Comparison of ENCODE assay signal across 8 cellular contexts in genomic region chr2:35973132-35973736, GRCh38.
DNase-seq lines count a peak whose midpoint lies in the region; ATAC-seq and TF ChIP-seq lines count a peak whose summit lies in the region.

No MANE protein-coding gene starts in this region.

- no peak for TF ChIP-seq EP300 in transverse colon (IDR thresholded peaks at IDR 0.05; ENCODE audit: low read depth)

- H3K4me3 Mint-ChIP-seq in immature natural killer cell: no peak overlapping the region

- TF ChIP-seq POLR2A in transverse colon (IDR thresholded peaks at IDR 0.05): no peak

- H3K4me1 ChIP-seq in transverse colon: no peaks in the 10 kb centered on the region

- in situ Hi-C loops in transverse colon (cut with MboI; ENCODE audit: low pct_ligation_motif_present in 1 of 4, low pct_unique_long_range_greater_than_20kb in 1 of 4, low sequenced_read_pairs in 3 of 4): no loop called here

- no peak overlapping the region for H3K4me3 ChIP-seq in transverse colon

- H3K9me3 Mint-ChIP-seq in immature natural killer cell: no peaks in the 10 kb centered on the region

- TF ChIP-seq CTCF in transverse colon (IDR thresholded peaks at IDR 0.05): peak; percentile 30 to 44 (median 39)

- H3K27ac Mint-ChIP-seq in immature natural killer cell: no peak overlapping the region

- no peaks in the 10 kb centered on the region for H3K27me3 ChIP-seq in transverse colon

- no peaks in the 10 kb centered on the region for H3K9me3 ChIP-seq in transverse colon

- H3K4me1 Mint-ChIP-seq in immature natural killer cell: peaks cover 3 to 6% of the 10 kb centered on the region in 2 donors

- no peak overlapping the region for H3K27ac ChIP-seq in transverse colon

- peak; percentile 91 for ATAC-seq in GM19043 (IDR thresholded peaks at IDR 0.05; ENCODE audit: low read depth, unreplicated experiment)
- peak; percentile 69 for ATAC-seq in HG03139 (IDR thresholded peaks at IDR 0.05; ENCODE audit: unreplicated experiment)
- peak; percentile 99 for ATAC-seq in SK-N-SH treated with all-trans-retinoic acid at 6 μM for 48 hours

- peak; percentile 36 for DNase-seq in D341Med (ENCODE audit: low spot score)
- DNase-seq in immature natural killer cell: peak; percentile 12 to 34 (median 16)
- DNase-seq in transverse colon: no peak
- DNase-seq in NCI-H510A (lab: John Stamatoyannopoulos, UW): no peak
- DNase-seq in HK-2 (ENCODE audit: unreplicated experiment): no peak

- H3K36me3 Mint-ChIP-seq in immature natural killer cell: no peaks in the 10 kb centered on the region

- intact Hi-C loops in transverse colon (cut with DNase I; ENCODE audit: low total_unique reads): no loop called here

- WGBS in transverse colon (ENCODE audit: low coverage in 1 of 2), 2 donors: 29 to 38% methylated on average over 1 of the region's 1 CpG

- no peaks in the 10 kb centered on the region for H3K36me3 ChIP-seq in transverse colon

- H3K27me3 Mint-ChIP-seq in immature natural killer cell (ENCODE audit: low read depth in 3 of 3): peaks cover 0 to 7% (median 2%) of the 10 kb centered on the region in 3 donors

TF ChIP-seq in SK-N-SH treated with all-trans-retinoic acid at 6 μM for 48 hours, 23 proteins besides CTCF, POLR2A, EP300 and RAD21:
- TF ChIP-seq ZNF70 (CRISPR knock-in tag; IDR thresholded peaks at IDR 0.05): no peak
- no peak for TF ChIP-seq GLIS3 (CRISPR knock-in tag; IDR thresholded peaks at IDR 0.05)
- no peak for TF ChIP-seq ZFP3 (CRISPR knock-in tag; IDR thresholded peaks at IDR 0.05)
- no peak for TF ChIP-seq TCF4 (CRISPR knock-in tag; IDR thresholded peaks at IDR 0.05; ENCODE audit: borderline replicate concordance)
- no peak for TF ChIP-seq SNAI2 (CRISPR knock-in tag; IDR thresholded peaks at IDR 0.05)
- no peak for TF ChIP-seq RARB (CRISPR knock-in tag; IDR thresholded peaks at IDR 0.05)
- no peak for TF ChIP-seq CSRNP3 (CRISPR knock-in tag; IDR thresholded peaks at IDR 0.05)
- no peak for TF ChIP-seq TSHZ2 (CRISPR knock-in tag; IDR thresholded peaks at IDR 0.05)
- no peak for TF ChIP-seq CREB5 (CRISPR knock-in tag; IDR thresholded peaks at IDR 0.05; ENCODE audit: low read depth)
- TF ChIP-seq CSDC2 (CRISPR knock-in tag; IDR thresholded peaks at IDR 0.05): no peak
- no peak for TF ChIP-seq BACH2 (CRISPR knock-in tag; IDR thresholded peaks at IDR 0.05; ENCODE audit: borderline replicate concordance)
- TF ChIP-seq OSR1 (CRISPR knock-in tag; IDR thresholded peaks at IDR 0.05): no peak
- TF ChIP-seq PPARA (CRISPR knock-in tag; IDR thresholded peaks at IDR 0.05; ENCODE audit: borderline replicate concordance): no peak
- no peak for TF ChIP-seq ESRRG (CRISPR knock-in tag; IDR thresholded peaks at IDR 0.05)
- TF ChIP-seq TOX (CRISPR knock-in tag; IDR thresholded peaks at IDR 0.05; ENCODE audit: borderline replicate concordance): no peak
- TF ChIP-seq POU6F1 (CRISPR knock-in tag; IDR thresholded peaks at IDR 0.05; ENCODE audit: borderline replicate concordance, low read depth): no peak
- no peak for TF ChIP-seq ZFP30 (CRISPR knock-in tag; IDR thresholded peaks at IDR 0.05)

Comparison
In these comparisons a context has a peak if more than half of its experiments do, and no peak if none do; other contexts are left out.
1. DNase-seq: peak in D341Med (single experiment) and immature natural killer cell (3 of 3); none in transverse colon (single experiment), NCI-H510A (single experiment) and HK-2 (single experiment).
2. Peak in every context shown above with its lines, with median percentiles within 50 percentile points of each other: ATAC-seq.